In genomic region chr5:128201065-128201926, GRCh38 we compare ENCODE assay signal across 8 cellular contexts.
DNase-seq lines count a peak whose midpoint lies in the region; TF ChIP-seq lines count a peak whose summit lies in the region.

No MANE protein-coding gene starts in this region.

- no peaks in the 10 kb centered on the region for H3K4me1 ChIP-seq in HEK293 (ENCODE audit: control insufficient read depth, insufficient read depth, low read length)

- no peaks in the 10 kb centered on the region for H3K9me3 ChIP-seq in HEK293 (ENCODE audit: control insufficient read depth, insufficient read depth, low read depth, low read length)

- H3K4me3 ChIP-seq in GM12875 (ENCODE audit: low read depth, low read length) (no peak overlapping the region), HEK293 (ENCODE audit: low read depth, low read length) (peak overlapping the region; percentile 16), retinal pigment epithelial cell (ENCODE audit: low read length) (peak overlapping the region; percentile 24)

- H3K27ac ChIP-seq in HEK293 (ENCODE audit: extremely low read depth, low read depth, low read length) (no peak overlapping the region), angular gyrus (ENCODE audit: low read depth, low read length) (peak overlapping the region; percentile 58)

- POLR2A ChIA-PET in HEK293 (lab: Yijun Ruan, JAX) = interaction anchor here (0.7 kb wide), 1 partner anchor 323 kb away, joined by 3 read pairs; no protein-coding TSS in a partner anchor

- DNase-seq in NCI-H1048 (lab: John Stamatoyannopoulos, UW) (peak; percentile 48), T-helper 22 cell (ENCODE audit: low read depth) (peak; percentile 40), hepatic stellate cell (ENCODE audit: low spot score) (peak; percentile 60), retinal pigment epithelial cell (ENCODE audit: low read depth) (no peak), GF-D8 (lab: John Stamatoyannopoulos, UW) (no peak)

- CTCF ChIA-PET in HEK293 (lab: Yijun Ruan, JAX) = interaction anchor here (0.6 to 1.8 kb wide), 36 partner anchors 8 to 1722 kb away, joined by 3 to 13 read pairs (median 3); no protein-coding TSS in a partner anchor

- TF ChIP-seq CTCF in GM12875 (IDR thresholded peaks at IDR 0.05; ENCODE audit: borderline replicate concordance, insufficient read depth, low read depth, low read length) = peak; percentile 86
- TF ChIP-seq CTCF in HEK293 (tag by site-specific recombination; IDR thresholded peaks at IDR 0.05) = peak; percentile 56
- TF ChIP-seq CTCF in retinal pigment epithelial cell (conservative IDR thresholded peaks at IDR 0.05; ENCODE audit: low read depth, low read length) = peak; percentile 77

- H3K36me3 ChIP-seq in HEK293 (ENCODE audit: control insufficient read depth in 2 of 2, insufficient read depth in 1 of 2, low read length in 2 of 2) = no peaks in the 10 kb centered on the region

TF ChIP-seq in HEK293, 187 proteins besides CTCF, POLR2A, EP300 and RAD21 (continues in another document):
- TF ChIP-seq ZNF600 (tag by site-specific recombination; IDR thresholded peaks at IDR 0.05) (0 out of 2 replicates have a peak, but pooled peaks have one; percentile 49), ZNF692 (tag by site-specific recombination; IDR thresholded peaks at IDR 0.05) (no peak), ZNF223 (tag by site-specific recombination; IDR thresholded peaks at IDR 0.05) (no peak), KLF10 (tag by site-specific recombination; IDR thresholded peaks at IDR 0.05) (peak; percentile 31), ZNF830 (tag by site-specific recombination; IDR thresholded peaks at IDR 0.05; ENCODE audit: low read depth) (no peak), KLF17 (tag by site-specific recombination; IDR thresholded peaks at IDR 0.05) (no peak), ZNF791 (tag by site-specific recombination; IDR thresholded peaks at IDR 0.05) (no peak), BCL11A (tag by site-specific recombination; IDR thresholded peaks at IDR 0.05; ENCODE audit: low read depth) (no peak), ZNF658 (tag by site-specific recombination; IDR thresholded peaks at IDR 0.05) (no peak), ZNF639 (tag by site-specific recombination; IDR thresholded peaks at IDR 0.05) (no peak), EGR2 (tag by site-specific recombination; IDR thresholded peaks at IDR 0.05; ENCODE audit: low read depth) (no peak), ZNF473 (tag by site-specific recombination; IDR thresholded peaks at IDR 0.05) (no peak), ZNF513 (tag by site-specific recombination; IDR thresholded peaks at IDR 0.05) (no peak), ZIC2 (tag by site-specific recombination; IDR thresholded peaks at IDR 0.05) (peak; percentile 36; the same call in 1 of the 2 replicates), ZNF549 (tag by site-specific recombination; IDR thresholded peaks at IDR 0.05) (no peak), ZFP69B (tag by site-specific recombination; IDR thresholded peaks at IDR 0.05) (no peak), ZNF157 (tag by site-specific recombination; IDR thresholded peaks at IDR 0.05) (no peak), OSR2 (tag by site-specific recombination; IDR thresholded peaks at IDR 0.05) (no peak), ZNF140 (tag by site-specific recombination; IDR thresholded peaks at IDR 0.05) (no peak), SP3 (tag by site-specific recombination; IDR thresholded peaks at IDR 0.05) (0 out of 2 replicates have a peak, but pooled peaks have one; percentile 21), ZNF654 (tag by site-specific recombination; IDR thresholded peaks at IDR 0.05; ENCODE audit: low read depth) (peak; percentile 64), ZNF169 (tag by site-specific recombination; IDR thresholded peaks at IDR 0.05) (no peak), ZNF768 (tag by site-specific recombination; IDR thresholded peaks at IDR 0.05) (no peak), MEIS1 (CRISPR knock-in tag; IDR thresholded peaks at IDR 0.05; ENCODE audit: borderline replicate concordance) (no peak), ZNF138 (tag by site-specific recombination; IDR thresholded peaks at IDR 0.05; ENCODE audit: borderline replicate concordance) (no peak), BCL11B (tag by site-specific recombination; IDR thresholded peaks at IDR 0.05; ENCODE audit: low read depth) (no peak), RBAK (tag by site-specific recombination; IDR thresholded peaks at IDR 0.05) (no peak)
- TF ChIP-seq, protein P1, sequence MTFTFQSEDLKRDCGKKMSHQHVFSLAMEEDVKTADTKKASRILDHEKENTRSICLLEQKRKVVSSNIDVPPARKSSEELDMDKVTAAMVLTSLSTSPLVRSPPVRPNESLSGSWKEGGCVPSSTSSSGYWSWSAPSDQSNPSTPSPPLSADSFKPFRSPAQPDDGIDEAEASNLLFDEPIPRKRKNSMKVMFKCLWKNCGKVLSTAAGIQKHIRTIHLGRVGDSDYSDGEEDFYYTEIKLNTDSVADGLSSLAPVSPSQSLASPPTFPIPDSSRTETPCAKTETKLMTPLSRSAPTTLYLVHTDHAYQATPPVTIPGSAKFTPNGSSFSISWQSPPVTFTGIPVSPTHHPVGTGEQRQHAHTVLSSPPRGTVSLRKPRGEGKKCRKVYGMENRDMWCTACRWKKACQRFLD (tag by site-specific recombination; IDR thresholded peaks at IDR 0.05) = no peak
- TF ChIP-seq, protein P2, sequence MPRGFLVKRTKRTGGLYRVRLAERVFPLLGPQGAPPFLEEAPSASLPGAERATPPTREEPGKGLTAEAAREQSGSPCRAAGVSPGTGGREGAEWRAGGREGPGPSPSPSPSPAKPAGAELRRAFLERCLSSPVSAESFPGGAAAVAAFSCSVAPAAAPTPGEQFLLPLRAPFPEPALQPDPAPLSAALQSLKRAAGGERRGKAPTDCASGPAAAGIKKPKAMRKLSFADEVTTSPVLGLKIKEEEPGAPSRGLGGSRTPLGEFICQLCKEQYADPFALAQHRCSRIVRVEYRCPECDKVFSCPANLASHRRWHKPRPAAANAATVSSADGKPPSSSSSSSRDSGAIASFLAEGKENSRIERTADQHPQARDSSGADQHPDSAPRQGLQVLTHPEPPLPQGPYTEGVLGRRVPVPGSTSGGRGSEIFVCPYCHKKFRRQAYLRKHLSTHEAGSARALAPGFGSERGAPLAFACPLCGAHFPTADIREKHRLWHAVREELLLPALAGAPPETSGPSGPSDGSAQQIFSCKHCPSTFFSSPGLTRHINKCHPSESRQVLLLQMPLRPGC (tag by site-specific recombination; IDR thresholded peaks at IDR 0.05) = no peak

Comparison
In these comparisons a context has a peak if more than half of its experiments do, and no peak if none do; other contexts are left out.
1. DNase-seq: peak in NCI-H1048 (single experiment), T-helper 22 cell (single experiment) and hepatic stellate cell (single experiment); none in retinal pigment epithelial cell (single experiment) and GF-D8 (single experiment).
2. Peak in every context shown above with its lines, with median percentiles within 50 percentile points of each other: CTCF ChIP-seq.